Comparison of ENCODE assay signal across 23 cellular contexts in the genomic region with DNA sequence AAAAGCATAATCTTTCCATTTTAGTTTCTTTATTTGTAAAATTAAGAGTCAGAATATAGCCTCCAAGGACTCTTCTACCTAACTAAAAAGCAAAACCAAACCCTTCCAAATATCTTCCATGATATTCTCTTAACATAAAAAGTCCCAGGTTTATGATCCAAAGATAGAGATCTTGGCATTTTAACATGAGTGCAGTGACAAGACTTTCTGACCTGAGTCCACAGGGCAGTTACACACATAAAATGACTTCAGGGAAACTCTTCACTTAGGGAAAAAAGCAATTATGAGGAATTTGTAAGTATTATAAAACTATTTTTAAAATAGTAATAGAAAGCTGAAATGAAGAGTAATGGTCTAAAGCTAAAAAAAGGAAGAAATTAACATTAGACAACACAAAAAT.
A peak's percentile ranks its signal among the peaks of the same experiment; 100 is the strongest.
DNase-seq lines count a peak whose midpoint lies in the region; ATAC-seq and TF ChIP-seq lines count a peak whose summit lies in the region.
"Had no signal": no experiment of that assay in that cellular context is flagged by ENCODE, and none has a peak within 500 bp of the region (broad histone marks: within the 10 kb centered on the region; RNA-seq: fewer than 3 reads in every experiment).

No MANE protein-coding gene starts in this region.

- H3K27ac ChIP-seq in adrenal gland: no peak overlapping the region
- H3K27ac ChIP-seq: BLaER1 had no signal

- peak overlapping the region; percentile 35 for H3K4me2 ChIP-seq in Loucy (ENCODE audit: low read depth, low read length, poor library complexity, severe bottlenecking)
- H3K4me2 ChIP-seq: BLaER1 had no signal

- TF ChIP-seq POLR2A in adrenal gland (IDR thresholded peaks at IDR 0.05): no peak

- ATAC-seq in left colon (peak; percentile 77), mucosa of descending colon (peak; percentile 44), HG03439 (IDR thresholded peaks at IDR 0.05; ENCODE audit: unreplicated experiment) (no peak)
- ATAC-seq: GM12878 had no signal

- peaks cover 13% of the 10 kb centered on the region for H4K20me1 ChIP-seq in Loucy (ENCODE audit: insufficient read depth, low read length, poor library complexity, severe bottlenecking)
- H4K20me1 ChIP-seq: BLaER1 had no signal

- DNase-seq in left colon (no peak), mucosa of descending colon (no peak), NCI-H510A treated with DMSO at 0.1 percent for 48 hours (lab: John Stamatoyannopoulos, UW) (no peak), adrenal gland (no peak)
- DNase-seq: 8988T; ACHN; BE2C; C1 segment of cervical spinal cord; CD4-positive, alpha-beta memory T cell; CD4-positive, CD25-positive, alpha-beta regulatory T cell; CD8-positive, alpha-beta memory T cell; COR-L47; DMS 273 treated with DMSO at 0.1 percent for 48 hours; DMS153; DMS53; DMS79; DND-41; EL; GDM1 had no signal

- no peaks in the 10 kb centered on the region for H3K9me2 ChIP-seq in Loucy (replicated peaks; ENCODE audit: low read depth, low read length)

- no peak overlapping the region for H2AFZ ChIP-seq in Loucy (ENCODE audit: low read length)

- H3K79me2 ChIP-seq in Loucy (ENCODE audit: insufficient read depth, low read length): peaks cover 28% of the 10 kb centered on the region

- H3K4me1 ChIP-seq in Loucy (ENCODE audit: insufficient read depth, low read length, poor library complexity, severe bottlenecking): peaks cover 23% of the 10 kb centered on the region
- peaks cover 3% of the 10 kb centered on the region for H3K4me1 ChIP-seq in mucosa of descending colon (ENCODE audit: low read depth)
- no peaks in the 10 kb centered on the region for H3K4me1 ChIP-seq in adrenal gland (replicated peaks in 1 of 2)
- H3K4me1 ChIP-seq: BE2C, BLaER1 had no signal

- 0 out of 2 replicates have a peak, but pooled peaks cover 3% of the 10 kb centered on the region for H3K36me3 ChIP-seq in Loucy (ENCODE audit: insufficient read depth, low read length)
- H3K36me3 ChIP-seq in mucosa of descending colon (ENCODE audit: low read depth): no peaks in the 10 kb centered on the region
- H3K36me3 ChIP-seq in adrenal gland (replicated peaks in 1 of 2): no peaks in the 10 kb centered on the region
- H3K36me3 ChIP-seq: BE2C, BLaER1 had no signal

- TF ChIP-seq CTCF in Loucy (conservative IDR thresholded peaks at IDR 0.05; ENCODE audit: low read length) (no peak), mucosa of descending colon (IDR thresholded peaks at IDR 0.05) (no peak), adrenal gland (IDR thresholded peaks at IDR 0.05) (no peak)

- no peaks in the 10 kb centered on the region for H3K27me3 ChIP-seq in Loucy (ENCODE audit: insufficient read depth, low read length, poor library complexity, severe bottlenecking)
- no peaks in the 10 kb centered on the region for H3K27me3 ChIP-seq in adrenal gland
- H3K27me3 ChIP-seq: BE2C, BLaER1 had no signal

- H3K9me3 ChIP-seq in Loucy (ENCODE audit: insufficient read depth, low read depth, low read length) (no peaks in the 10 kb centered on the region), mucosa of descending colon (no peaks in the 10 kb centered on the region), adrenal gland (replicated peaks in 1 of 3) (no peaks in the 10 kb centered on the region)
- H3K9me3 ChIP-seq: BE2C, BLaER1 had no signal

- H3K4me3 ChIP-seq in Loucy (ENCODE audit: low read length, poor library complexity, severe bottlenecking) (no peak overlapping the region), mucosa of descending colon (no peak overlapping the region), adrenal gland (no peak overlapping the region)
- H3K4me3 ChIP-seq: BLaER1, GM12878 had no signal

- intact Hi-C loops in left colon (cut with DNase I, micrococcal nuclease): no loop called here
- intact Hi-C loops in mucosa of descending colon (cut with DNase I, micrococcal nuclease): no loop called here
- intact Hi-C loops in adrenal gland (cut with DNase I): no loop called here

- no peaks in the 10 kb centered on the region for H3F3A ChIP-seq in Loucy (ENCODE audit: low read depth)

- H3K9ac ChIP-seq in Loucy (ENCODE audit: low read depth, low read length, poor library complexity, severe bottlenecking): no peak overlapping the region
- H3K9ac ChIP-seq: BLaER1 had no signal
